Comparison of ENCODE assay signal across 22 cellular contexts in genomic region chr12:58139894-58140293, GRCh38.
DNase-seq lines count a peak whose midpoint lies in the region; ATAC-seq, FAIRE-seq and TF ChIP-seq lines count a peak whose summit lies in the region.
"Had no signal": no experiment of that assay in that cellular context is flagged by ENCODE, and none has a peak within 500 bp of the region (broad histone marks: within the 10 kb centered on the region; RNA-seq: fewer than 3 reads in every experiment).

No MANE protein-coding gene starts in this region.

- intact Hi-C loops in HepG2 (cut with micrococcal nuclease; ENCODE audit: unreplicated experiment), result no loop called here
- intact Hi-C loops in right lobe of liver (cut with DNase I), result no loop called here

- WGBS in HepG2 (ENCODE audit: low lambda C conversion rate), result 4% methylated on average over 1 of the region's 1 CpG
- 0% methylated on average over 1 of the region's 1 CpG for WGBS in right lobe of liver (ENCODE audit: insufficient coverage, low coverage, low lambda C conversion rate, missing lambda C conversion rate)

- no peak for ATAC-seq in HepG2
- no peak for ATAC-seq in right lobe of liver
- ATAC-seq in GM18909 (IDR thresholded peaks at IDR 0.05; ENCODE audit: poor library complexity, unreplicated experiment), result no peak
- ATAC-seq in GM21786 (IDR thresholded peaks at IDR 0.05; ENCODE audit: unreplicated experiment), result no peak

- CTCF ChIA-PET in HepG2 (lab: Yijun Ruan, JAX; ENCODE audit: low intra/inter-chr PET ratio, low total read pairs), result no interaction called here

- no peaks in the 10 kb centered on the region for H3K27me3 ChIP-seq in HepG2 (ENCODE audit: control insufficient read depth in 1 of 2, insufficient read depth in 2 of 2, low read length in 2 of 2)
- no peaks in the 10 kb centered on the region for H3K27me3 ChIP-seq in right lobe of liver
- H3K27me3 ChIP-seq in endocrine pancreas (ENCODE audit: control insufficient read depth, insufficient read depth, low read length), result no peaks in the 10 kb centered on the region
- H3K27me3 ChIP-seq in BE2C, result no peaks in the 10 kb centered on the region

- no peak for FAIRE-seq in HepG2 (lab: Jason Lieb, UNC)
- FAIRE-seq: D721Med had no signal

- H2AFZ ChIP-seq in HepG2 (ENCODE audit: low read length), result no peak overlapping the region

- no peaks in the 10 kb centered on the region for H4K20me1 ChIP-seq in HepG2 (ENCODE audit: insufficient read depth, low read length)

- no peak overlapping the region for H3K27ac ChIP-seq in HepG2 (ENCODE audit: extremely low read length, insufficient read depth, low read length)
- no peak overlapping the region for H3K27ac ChIP-seq in right lobe of liver
- H3K27ac ChIP-seq: C4-2B had no signal

- no TSS peak for BruUV-seq in HepG2 (replicated peaks; lab: Mats Ljungman, UMichigan)

- H3K9ac ChIP-seq in HepG2 (ENCODE audit: insufficient read depth, low read depth, low read length) (no peak overlapping the region), endocrine pancreas (ENCODE audit: control insufficient read depth, insufficient read depth, low read length) (no peak overlapping the region)

- no peaks in the 10 kb centered on the region for H3K36me3 ChIP-seq in HepG2 (replicated peaks in 1 of 2; ENCODE audit: control insufficient read depth in 1 of 2, insufficient read depth in 2 of 2, low read length in 2 of 2)
- no peaks in the 10 kb centered on the region for H3K36me3 ChIP-seq in right lobe of liver
- no peaks in the 10 kb centered on the region for H3K36me3 ChIP-seq in endocrine pancreas (ENCODE audit: control insufficient read depth, insufficient read depth, low read length)
- H3K36me3 ChIP-seq in BE2C, result no peaks in the 10 kb centered on the region
- H3K36me3 ChIP-seq: HAP-1 had no signal

- no peak for TF ChIP-seq CTCF in HepG2 (CRISPR knock-in tag; IDR thresholded peaks at IDR 0.05)
- TF ChIP-seq CTCF in right lobe of liver (IDR thresholded peaks at IDR 0.05), result no peak
- no peak for TF ChIP-seq CTCF in BE2C (IDR thresholded peaks at IDR 0.05; ENCODE audit: low read depth, low read length)

- H3K4me1 ChIP-seq in HepG2 (ENCODE audit: insufficient read depth, low read length), result no peaks in the 10 kb centered on the region
- H3K4me1 ChIP-seq in right lobe of liver, result no peaks in the 10 kb centered on the region
- H3K4me1 ChIP-seq in endocrine pancreas (ENCODE audit: control insufficient read depth, insufficient read depth, low read length), result peaks cover 8% of the 10 kb centered on the region
- no peaks in the 10 kb centered on the region for H3K4me1 ChIP-seq in BE2C
- H3K4me1 ChIP-seq: HAP-1 had no signal

- POLR2A ChIA-PET in HepG2 (lab: Yijun Ruan, JAX), result no interaction called here

- H3K4me2 ChIP-seq in HepG2 (ENCODE audit: low read depth, low read length), result no peak overlapping the region

- in situ Hi-C loops in HepG2 (cut with HindIII; ENCODE audit: extremely low pct_ligation_motif_present, low pct_unique_long_range_greater_than_20kb), result no loop called here

- DNase-seq in HepG2 (ENCODE audit: low spot score) (no peak), right lobe of liver (no peak), iPS-NIHi11 (ENCODE audit: low spot score) (peak; percentile 52), CD1c-positive myeloid dendritic cell (ENCODE audit: extremely low spot score) (no peak), BE2C (no peak)
- DNase-seq: AML-193, DMS53, KBM-7, MM.1S, NCI-H1048, NCI-H1436, NCI-H2029, NCI-H226, NCI-H524 treated with DMSO at 0.1 percent for 48 hours, OCI-M1, Right ventricle myocardium superior had no signal

- no peak for TF ChIP-seq RAD21 in HepG2 (CRISPR knock-in tag; IDR thresholded peaks at IDR 0.05)

- no peak for TF ChIP-seq EP300 in HepG2 (IDR thresholded peaks at IDR 0.05; ENCODE audit: low read depth in 2 of 2, low read length in 2 of 2)
- TF ChIP-seq EP300 in HepG2 (CRISPR knock-in tag; IDR thresholded peaks at IDR 0.05; ENCODE audit: borderline replicate concordance), result no peak

- H3K9me3 ChIP-seq in HepG2 (ENCODE audit: low read length), result no peaks in the 10 kb centered on the region
- H3K9me3 ChIP-seq in right lobe of liver, result no peaks in the 10 kb centered on the region
- no peaks in the 10 kb centered on the region for H3K9me3 ChIP-seq in endocrine pancreas (ENCODE audit: control insufficient read depth, low read length)
- H3K9me3 ChIP-seq in BE2C, result no peaks in the 10 kb centered on the region
- H3K9me3 ChIP-seq: HAP-1 had no signal

- H3K4me3 ChIP-seq in HepG2 (replicated peaks in 1 of 3; ENCODE audit: insufficient read depth in 1 of 3, low read depth in 2 of 3, low read length in 3 of 3) (no peak overlapping the region), right lobe of liver (no peak overlapping the region), endocrine pancreas (ENCODE audit: control insufficient read depth, insufficient read depth, low read length) (peak overlapping the region; percentile 7), BE2C (ENCODE audit: low read depth, low read length) (no peak overlapping the region)
- H3K4me3 ChIP-seq: HAP-1 had no signal

- no peaks in the 10 kb centered on the region for H3K79me2 ChIP-seq in HepG2 (ENCODE audit: insufficient read depth, low read length)

- TF ChIP-seq POLR2A in HepG2 (IDR thresholded peaks at IDR 0.05; ENCODE audit: insufficient read depth in 1 of 2, low read depth in 2 of 2, low read length in 2 of 2), result no peak
- TF ChIP-seq POLR2A in right lobe of liver (IDR thresholded peaks at IDR 0.05), result no peak

TF ChIP-seq in HepG2, 621 proteins besides CTCF, POLR2A, EP300 and RAD21:
- no peak for TF ChIP-seq MLX (CRISPR knock-in tag; IDR thresholded peaks at IDR 0.05)
- no peak for TF ChIP-seq CBFB (CRISPR knock-in tag; IDR thresholded peaks at IDR 0.05)
- no peak for TF ChIP-seq NFE2L2 (IDR thresholded peaks at IDR 0.05; ENCODE audit: low read length)
- no peak for TF ChIP-seq CBX1 (IDR thresholded peaks at IDR 0.05; ENCODE audit: low read depth)
- no peak for TF ChIP-seq ZMYM3 (CRISPR knock-in tag; IDR thresholded peaks at IDR 0.05)
- no peak for TF ChIP-seq ZFP41 (CRISPR knock-in tag; IDR thresholded peaks at IDR 0.05; ENCODE audit: borderline replicate concordance)
- TF ChIP-seq ATF7 (IDR thresholded peaks at IDR 0.05), result peak; percentile 41; the same call in 1 of the 2 replicates
- no peak for TF ChIP-seq ATF7 (CRISPR knock-in tag; IDR thresholded peaks at IDR 0.05)
- no peak for TF ChIP-seq ISX (CRISPR knock-in tag; conservative IDR thresholded peaks at IDR 0.05)
- no peak for TF ChIP-seq ZNF562 (CRISPR knock-in tag; IDR thresholded peaks at IDR 0.05; ENCODE audit: borderline replicate concordance)
